16 cellular contexts compared by ENCODE assay signal in the genomic region with DNA sequence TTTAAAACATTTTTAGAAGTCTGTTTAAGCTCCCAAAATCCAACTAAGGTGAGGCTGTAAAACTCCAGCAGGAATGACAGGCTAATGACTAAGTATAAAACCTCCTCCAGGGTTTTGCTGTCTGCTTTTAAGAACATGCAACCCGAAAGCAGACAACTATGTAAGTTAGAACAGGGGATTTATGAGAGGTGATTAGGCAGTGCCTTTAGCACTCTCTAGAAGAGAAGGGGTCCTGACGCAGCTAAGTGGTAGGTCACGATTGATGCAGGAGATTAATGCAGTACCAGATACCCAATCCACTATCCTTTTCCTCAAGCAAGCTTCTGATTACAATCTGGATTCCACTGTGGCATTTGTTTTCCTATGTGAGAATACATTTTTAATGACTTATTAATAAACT.
"Had no signal": no experiment of that assay in that cellular context is flagged by ENCODE, and none has a peak within 500 bp of the region (broad histone marks: within the 10 kb centered on the region; RNA-seq: fewer than 3 reads in every experiment).

No MANE protein-coding gene starts in this region.

- H3K4me1 Mint-ChIP-seq: activated naive CD4-positive, alpha-beta T cell treated with anti-CD3 and anti-CD28 coated beads, Interleukin-2, amount 50 U/mL, for 24 hours; stimulated activated memory B cell treated with anti-CD40 and anti-IgM and Interleukin-4, amounts not matched to agents 10 μg/mL and 1 μg/mL and 100 μg/mL, for 72 hours had no signal

- DNase-seq: activated CD4-positive, alpha-beta T cell treated with anti-CD3 and anti-CD28 coated beads for 1 hour; activated CD4-positive, alpha-beta T cell treated with anti-CD3 and anti-CD28 coated beads, Interleukin-2, amount 50 U/mL, for 4 hours; activated gamma-delta T cell; activated T-cell treated with anti-CD3 and anti-CD28 coated beads, Interleukin-2, amount 50 U/mL, for 72 hours; cerebellar nuclear complex; cortex of kidney; midbrain; right lobe of liver; stimulated activated CD4-positive, alpha-beta T cell treated with anti-CD3 and anti-CD28 coated beads, Interleukin-4, amount 100 ng/mL, for 4 hours; SW 1271; upper lobe of right lung; WERI-Rb-1 had no signal

- H3K36me3 ChIP-seq: right lobe of liver, thoracic aorta, upper lobe of right lung, WERI-Rb-1 had no signal

- H3K27me3 ChIP-seq: right lobe of liver, upper lobe of right lung had no signal

- H3K4me3 ChIP-seq: lung, right lobe of liver, thoracic aorta, upper lobe of right lung had no signal

- H3K27ac Mint-ChIP-seq: activated naive CD4-positive, alpha-beta T cell treated with anti-CD3 and anti-CD28 coated beads, Interleukin-2, amount 50 U/mL, for 24 hours; activated T-cell treated with anti-CD3 and anti-CD28 coated beads, Interleukin-2, amount 50 U/mL, for 72 hours; stimulated activated memory B cell treated with anti-CD40 and anti-IgM and Interleukin-4, amounts not matched to agents 10 μg/mL and 1 μg/mL and 100 μg/mL, for 72 hours had no signal

- H3K27me3 Mint-ChIP-seq: stimulated activated memory B cell treated with anti-CD40 and anti-IgM and Interleukin-4, amounts not matched to agents 10 μg/mL and 1 μg/mL and 100 μg/mL, for 72 hours had no signal

- H3K4me3 Mint-ChIP-seq: activated naive CD4-positive, alpha-beta T cell treated with anti-CD3 and anti-CD28 coated beads, Interleukin-2, amount 50 U/mL, for 24 hours; activated T-cell treated with anti-CD3 and anti-CD28 coated beads, Interleukin-2, amount 50 U/mL, for 72 hours; stimulated activated memory B cell treated with anti-CD40 and anti-IgM and Interleukin-4, amounts not matched to agents 10 μg/mL and 1 μg/mL and 100 μg/mL, for 72 hours had no signal

- H3K27ac ChIP-seq: right lobe of liver, thoracic aorta, upper lobe of right lung, WERI-Rb-1 had no signal

- ATAC-seq: activated T-cell treated with anti-CD3 and anti-CD28 coated beads, Interleukin-2, amount 50 U/mL, for 72 hours; right lobe of liver; stimulated activated memory B cell treated with anti-CD40 and anti-IgM and Interleukin-4, amounts not matched to agents 10 μg/mL and 1 μg/mL and 100 μg/mL, for 72 hours had no signal

- H3K9me3 Mint-ChIP-seq: activated naive CD4-positive, alpha-beta T cell treated with anti-CD3 and anti-CD28 coated beads, Interleukin-2, amount 50 U/mL, for 24 hours; activated T-cell treated with anti-CD3 and anti-CD28 coated beads, Interleukin-2, amount 50 U/mL, for 72 hours had no signal

- H3K9me3 ChIP-seq: right lobe of liver, thoracic aorta, upper lobe of right lung had no signal

- H3K4me1 ChIP-seq: right lobe of liver, upper lobe of right lung had no signal
